20 cellular contexts compared by ENCODE assay signal in genomic region chr2:186027922-186028321, GRCh38.
A peak's percentile ranks its signal among the peaks of the same experiment; 100 is the strongest.
DNase-seq lines count a peak whose midpoint lies in the region; ATAC-seq lines count a peak whose summit lies in the region.
"Had no signal": no experiment of that assay in that cellular context is flagged by ENCODE, and none has a peak within 500 bp of the region (broad histone marks: within the 10 kb centered on the region; RNA-seq: fewer than 3 reads in every experiment).

No MANE protein-coding gene starts in this region.

- no peak overlapping the region for H3K4me3 ChIP-seq in MG63
- H3K4me3 ChIP-seq: heart left ventricle, lower lobe of right lung had no signal

- no peaks in the 10 kb centered on the region for H3K9me3 ChIP-seq in MG63
- H3K9me3 ChIP-seq: heart left ventricle, lower lobe of right lung had no signal

- H3K27me3 ChIP-seq in MG63: no peaks in the 10 kb centered on the region
- H3K27me3 ChIP-seq: heart left ventricle had no signal

- DNase-seq in SIG-M5 treated with dmso at 0.1 percent for 504 hours (lab: John Stamatoyannopoulos, UW; ENCODE audit: unreplicated experiment) (peak; percentile 76), MG63 (no peak)
- DNase-seq: activated CD4-positive, alpha-beta T cell treated with anti-CD3 and anti-CD28 coated beads for 48 hours; activated CD8-positive, alpha-beta memory T cell treated with anti-CD3 and anti-CD28 coated beads, Interleukin-2, amount 50 U/mL, for 48 hours; activated naive CD4-positive, alpha-beta T cell; aorta; effector memory CD8-positive, alpha-beta T cell; heart left ventricle; lower lobe of right lung; NCI-H2029 treated with DMSO at 0.1 percent for 48 hours; NCI-H510A treated with DMSO at 0.1 percent for 48 hours; stimulated activated CD4-positive, alpha-beta T cell treated with anti-CD3 and anti-CD28 coated beads, Interleukin-2, amount 100 ng/mL, for 24 hours had no signal

- peak; percentile 54 for ATAC-seq in GM18519 (IDR thresholded peaks at IDR 0.05; ENCODE audit: low FRiP score, unreplicated experiment)
- ATAC-seq in GM21576 (IDR thresholded peaks at IDR 0.05; ENCODE audit: unreplicated experiment): peak; percentile 67
- peak; percentile 81 for ATAC-seq in HG03159 (IDR thresholded peaks at IDR 0.05; ENCODE audit: unreplicated experiment)
- ATAC-seq in GM21360 (IDR thresholded peaks at IDR 0.05; ENCODE audit: unreplicated experiment): no peak
- no peak for ATAC-seq in GM19328 (IDR thresholded peaks at IDR 0.05; ENCODE audit: unreplicated experiment)
- no peak for ATAC-seq in activated CD4-positive, CD25-positive, alpha-beta regulatory T cell treated with anti-CD3 and anti-CD28 coated beads, Interleukin-2, amount 50 U/mL, for 24 hours
- ATAC-seq: effector memory CD8-positive, alpha-beta T cell; heart left ventricle; lower lobe of right lung; Panc1; SK-N-SH treated with all-trans-retinoic acid at 6 μM for 48 hours had no signal

- no peaks in the 10 kb centered on the region for H3K36me3 ChIP-seq in MG63
- H3K36me3 ChIP-seq: heart left ventricle, lower lobe of right lung had no signal

Comparison
In these comparisons a context has a peak if more than half of its experiments do, and no peak if none do; other contexts are left out.
1. ATAC-seq: peak in GM18519 (single experiment), GM21576 (single experiment) and HG03159 (single experiment); none in GM21360 (single experiment), GM19328 (single experiment) and activated CD4-positive, CD25-positive, alpha-beta regulatory T cell treated with anti-CD3 and anti-CD28 coated beads, Interleukin-2, amount 50 U/mL, for 24 hours (0 of 2).